Comparison of ENCODE assay signal across 19 cellular contexts in genomic region chr10:132611986-132612385, GRCh38.
DNase-seq lines count a peak whose midpoint lies in the region; ATAC-seq and TF ChIP-seq lines count a peak whose summit lies in the region.
"Had no signal": no experiment of that assay in that cellular context is flagged by ENCODE, and none has a peak within 500 bp of the region (broad histone marks: within the 10 kb centered on the region; RNA-seq: fewer than 3 reads in every experiment).

No MANE protein-coding gene starts in this region.

- intact Hi-C loops in activated CD4-positive, alpha-beta T cell treated with anti-CD3 and anti-CD28 coated beads, Interleukin-2, amount 10 ng/mL, durations not matched to agents 24 days and 14 days (cut with micrococcal nuclease): no loop called here
- intact Hi-C loops in CD14-positive monocyte (cut with micrococcal nuclease): no loop called here

- H3K56ac ChIP-seq in H9 (ENCODE audit: insufficient read length, low read depth, low read length): no peak overlapping the region

- H3K9ac ChIP-seq in H9 (ENCODE audit: extremely low read depth, insufficient read length, low read length): no peak overlapping the region

- no peaks in the 10 kb centered on the region for H3K79me1 ChIP-seq in H9 (ENCODE audit: insufficient read depth, low read depth, low read length, poor library complexity, severe bottlenecking)

- no peak for DNase-seq in activated CD4-positive, alpha-beta T cell treated with anti-CD3 and anti-CD28 coated beads, Interleukin-2, amount 10 ng/mL, durations not matched to agents 24 days and 14 days
- DNase-seq in activated CD4-positive, alpha-beta T cell treated with anti-CD3 and anti-CD28 coated beads, Interleukin-2, amount 50 U/mL, for 48 hours: no peak
- DNase-seq in CD14-positive monocyte (ENCODE audit: low spot score) (no peak), memory B cell (ENCODE audit: low spot score in 2 of 2) (no peak), DMS53 (lab: John Stamatoyannopoulos, UW) (no peak), H9 (no peak), DMS79 (lab: John Stamatoyannopoulos, UW) (no peak)
- DNase-seq: activated CD8-positive, alpha-beta memory T cell treated with anti-CD3 and anti-CD28 coated beads for 24 hours; activated gamma-delta T cell; DMS79 treated with DMSO at 0.1 percent for 48 hours; gastrocnemius medialis; HCEC 1CT; naive thymus-derived CD4-positive, alpha-beta T cell; NCI-H1417 had no signal

- H3K9me3 ChIP-seq in H9 (ENCODE audit: control insufficient read depth, low read depth, low read length): no peaks in the 10 kb centered on the region
- H3K9me3 ChIP-seq: gastrocnemius medialis had no signal

- H2BK120ac ChIP-seq in H9 (ENCODE audit: low read depth, low read length, poor library complexity, severe bottlenecking): no peak overlapping the region

- WGBS in H9 (ENCODE audit: extremely low coverage, insufficient read length, low lambda C conversion rate): no CpG with 5 or more reads among the region's 3 CpGs

- no peaks in the 10 kb centered on the region for H3K27me3 ChIP-seq in H9 (ENCODE audit: insufficient read depth, low read length)
- H3K27me3 ChIP-seq: gastrocnemius medialis had no signal

- H3K9me3 Mint-ChIP-seq in activated CD4-positive, alpha-beta T cell treated with anti-CD3 and anti-CD28 coated beads, Interleukin-2, amount 10 ng/mL, durations not matched to agents 24 days and 14 days: peaks cover 10% of the 10 kb centered on the region
- H3K9me3 Mint-ChIP-seq in CD14-positive monocyte: peaks cover 0 to 2% (median 0%) of the 10 kb centered on the region in 7 donors
- no peaks in the 10 kb centered on the region for H3K9me3 Mint-ChIP-seq in activated T-helper 17 cell treated with anti-CD3 and anti-CD28 coated beads, Interleukin-2, amount 50 U/mL, for 72 hours
- peaks cover 5% of the 10 kb centered on the region for H3K9me3 Mint-ChIP-seq in memory B cell
- peaks cover 3 to 4% of the 10 kb centered on the region in 2 experiments; a peak in 3 of 5 replicates for H3K9me3 Mint-ChIP-seq in H9

- H3K27me3 Mint-ChIP-seq in activated CD4-positive, alpha-beta T cell treated with anti-CD3 and anti-CD28 coated beads, Interleukin-2, amount 10 ng/mL, durations not matched to agents 24 days and 14 days: peaks cover 6% of the 10 kb centered on the region
- H3K27me3 Mint-ChIP-seq in CD14-positive monocyte (ENCODE audit: low read depth in 3 of 3) (peaks cover 0 to 1% (median 0%) of the 10 kb centered on the region in 3 donors), memory B cell (no peaks in the 10 kb centered on the region), H9 (ENCODE audit: low read depth) (peaks cover 8% of the 10 kb centered on the region)
- H3K27me3 Mint-ChIP-seq in activated T-helper 17 cell treated with anti-CD3 and anti-CD28 coated beads, Interleukin-2, amount 50 U/mL, for 72 hours: no peaks in the 10 kb centered on the region
- H3K27me3 Mint-ChIP-seq: CD4-positive, alpha-beta T cell had no signal

- H3K4me2 ChIP-seq in H9 (ENCODE audit: insufficient read depth, insufficient read length, low read length): no peak overlapping the region

- no peak overlapping the region for H3K18ac ChIP-seq in H9 (ENCODE audit: insufficient read length, low read depth, low read length)

- peak overlapping the region; percentile 62 for H3K27ac Mint-ChIP-seq in activated CD4-positive, alpha-beta T cell treated with anti-CD3 and anti-CD28 coated beads, Interleukin-2, amount 10 ng/mL, durations not matched to agents 24 days and 14 days
- H3K27ac Mint-ChIP-seq in CD14-positive monocyte (peak overlapping the region in 4 of 7 donors; percentile 19 to 60 (median 52)), memory B cell (peak overlapping the region; percentile 84), H9 (0 out of 7 replicates have a peak overlapping the region, but pooled peaks of 1 of the 3 experiments have one; percentile 17)
- H3K27ac Mint-ChIP-seq in activated T-helper 17 cell treated with anti-CD3 and anti-CD28 coated beads, Interleukin-2, amount 50 U/mL, for 72 hours: peak overlapping the region; percentile 56
- H3K27ac Mint-ChIP-seq: CD4-positive, alpha-beta T cell had no signal

- H2AK5ac ChIP-seq in H9 (ENCODE audit: insufficient read length, low read length): no peak overlapping the region

- H2AFZ ChIP-seq in H9 (ENCODE audit: low read length): no peak overlapping the region

- no peak overlapping the region for H3K4me3 Mint-ChIP-seq in activated CD4-positive, alpha-beta T cell treated with anti-CD3 and anti-CD28 coated beads, Interleukin-2, amount 10 ng/mL, durations not matched to agents 24 days and 14 days
- H3K4me3 Mint-ChIP-seq in CD14-positive monocyte: no peak overlapping the region
- peak overlapping the region; percentile 35 for H3K4me3 Mint-ChIP-seq in activated T-helper 17 cell treated with anti-CD3 and anti-CD28 coated beads, Interleukin-2, amount 50 U/mL, for 72 hours
- no peak overlapping the region for H3K4me3 Mint-ChIP-seq in memory B cell
- H3K4me3 Mint-ChIP-seq in H9: no peak overlapping the region
- H3K4me3 Mint-ChIP-seq: CD4-positive, alpha-beta T cell had no signal

- H3K4me1 ChIP-seq in H9 (ENCODE audit: insufficient read depth, low read length): no peaks in the 10 kb centered on the region

- H4K5ac ChIP-seq in H9 (ENCODE audit: insufficient read length, low read depth, low read length): no peak overlapping the region

- H4K91ac ChIP-seq in H9 (ENCODE audit: insufficient read length, low read depth, low read length): no peak overlapping the region

- no peak overlapping the region for H4K8ac ChIP-seq in H9 (replicated peaks; ENCODE audit: insufficient read length, low read depth, low read length)

- no peak overlapping the region for H2BK20ac ChIP-seq in H9 (ENCODE audit: low read depth, low read length, poor library complexity, severe bottlenecking)

- H2BK5ac ChIP-seq in H9 (ENCODE audit: insufficient read length, low read length): no peak overlapping the region

- H3T11ph ChIP-seq in H9 (ENCODE audit: low read length): no peak overlapping the region

- peak; percentile 39 for ATAC-seq in activated T-helper 17 cell treated with anti-CD3 and anti-CD28 coated beads, Interleukin-2, amount 50 U/mL, for 72 hours (replicated peaks)
- ATAC-seq in memory B cell (ENCODE audit: low read depth): no peak
- ATAC-seq: gastrocnemius medialis; K562; naive thymus-derived CD4-positive, alpha-beta T cell; Panc1 had no signal

- H3K79me2 ChIP-seq in H9 (ENCODE audit: insufficient read depth, low read length): no peaks in the 10 kb centered on the region

- H2BK15ac ChIP-seq in H9 (ENCODE audit: low read depth, low read length): no peak overlapping the region

- H2BK12ac ChIP-seq in H9 (ENCODE audit: insufficient read length, low read depth, low read length): no peak overlapping the region

- H4K20me1 ChIP-seq in H9 (ENCODE audit: control insufficient read depth, insufficient read depth, insufficient read length): no peaks in the 10 kb centered on the region

- no peak overlapping the region for H3K23ac ChIP-seq in H9 (ENCODE audit: insufficient read length, low read depth, low read length)

- no peak for TF ChIP-seq CTCF in CD14-positive monocyte (IDR thresholded peaks at IDR 0.05)
- TF ChIP-seq CTCF in H9 (conservative IDR thresholded peaks at IDR 0.05): no peak

- no peaks in the 10 kb centered on the region for H3K23me2 ChIP-seq in H9 (ENCODE audit: insufficient read length, low read depth, low read length, poor library complexity, severe bottlenecking)

- no peak overlapping the region for H3K4ac ChIP-seq in H9 (ENCODE audit: low read depth, low read length)

- no peak overlapping the region for H3K27ac ChIP-seq in H9 (ENCODE audit: insufficient read length, low read depth, low read length)
- H3K27ac ChIP-seq: epithelial cell of prostate, gastrocnemius medialis had no signal

- H3K36me3 Mint-ChIP-seq in activated CD4-positive, alpha-beta T cell treated with anti-CD3 and anti-CD28 coated beads, Interleukin-2, amount 10 ng/mL, durations not matched to agents 24 days and 14 days (ENCODE audit: low read depth): peaks cover 26% of the 10 kb centered on the region
- peaks cover 14 to 39% of the 10 kb centered on the region in 2 donors for H3K36me3 Mint-ChIP-seq in CD14-positive monocyte
- peaks cover 17% of the 10 kb centered on the region for H3K36me3 Mint-ChIP-seq in activated T-helper 17 cell treated with anti-CD3 and anti-CD28 coated beads, Interleukin-2, amount 50 U/mL, for 72 hours (ENCODE audit: low read depth)
- peaks cover 23% of the 10 kb centered on the region for H3K36me3 Mint-ChIP-seq in memory B cell
- peaks cover 0 to 4% (median 3%) of the 10 kb centered on the region in 3 experiments; a peak in 4 of 7 replicates for H3K36me3 Mint-ChIP-seq in H9 (ENCODE audit: insufficient read depth in 1 of 3, low read depth in 3 of 3)

- peaks cover 26% of the 10 kb centered on the region for H3K4me1 Mint-ChIP-seq in activated CD4-positive, alpha-beta T cell treated with anti-CD3 and anti-CD28 coated beads, Interleukin-2, amount 10 ng/mL, durations not matched to agents 24 days and 14 days
- H3K4me1 Mint-ChIP-seq in CD14-positive monocyte (peaks cover 24% of the 10 kb centered on the region), memory B cell (peaks cover 31% of the 10 kb centered on the region), H9 (peaks cover 5 to 17% of the 10 kb centered on the region in 2 experiments)
- peaks cover 26% of the 10 kb centered on the region for H3K4me1 Mint-ChIP-seq in activated T-helper 17 cell treated with anti-CD3 and anti-CD28 coated beads, Interleukin-2, amount 50 U/mL, for 72 hours

- H3K14ac ChIP-seq in H9 (ENCODE audit: insufficient read depth, low read length): no peak overlapping the region
